Comparison of ENCODE assay signal across 8 cellular contexts in the genomic region with DNA sequence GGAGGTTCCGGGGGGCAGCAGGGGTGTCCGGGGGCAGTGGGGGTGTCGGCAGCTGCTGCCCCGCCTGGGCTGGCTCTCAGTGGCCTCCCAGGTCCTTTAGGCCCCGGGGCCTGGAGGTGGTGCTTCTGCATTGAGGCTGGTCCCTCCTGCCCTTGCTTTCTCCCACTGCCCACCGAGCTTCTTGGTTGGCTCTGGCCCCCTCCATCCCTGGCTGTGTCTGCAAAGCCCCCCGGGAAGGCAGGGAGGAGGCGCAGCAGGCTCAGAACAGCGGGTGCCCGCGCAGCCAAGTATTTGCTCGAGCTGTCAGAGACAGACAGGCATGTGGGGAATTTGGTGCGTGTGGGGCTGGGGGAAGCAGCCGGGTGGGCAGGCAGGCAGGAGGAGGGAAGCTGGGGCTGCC. TPM values are rescaled to one million over a fixed set of nuclear protein-coding genes. Genes with fewer than 3 reads are reported as not detected.
DNase-seq lines count a peak whose midpoint lies in the region; ATAC-seq and TF ChIP-seq lines count a peak whose summit lies in the region.

No MANE protein-coding gene starts in this region.

- peak overlapping the region in 4 of 5 donors; percentile 60 to 71 (median 62) for H3K9ac ChIP-seq in subcutaneous abdominal adipose tissue (ENCODE audit: low read length in 5 of 5)

- no peaks in the 10 kb centered on the region for H3K36me3 ChIP-seq in brain microvascular endothelial cell (replicated peaks)
- peaks cover 2% of the 10 kb centered on the region for H3K36me3 ChIP-seq in kidney epithelial cell (ENCODE audit: control insufficient read depth, insufficient read depth, low read length)
- H3K36me3 ChIP-seq in subcutaneous abdominal adipose tissue (ENCODE audit: control insufficient read depth in 5 of 5, insufficient read depth in 5 of 5, low read length in 5 of 5) = peaks cover 0 to 2% (median 0%) of the 10 kb centered on the region in 5 donors

- TF ChIP-seq CTCF in HL-60 (IDR thresholded peaks at IDR 0.05; ENCODE audit: insufficient read depth, low read length) (no peak), brain microvascular endothelial cell (IDR thresholded peaks at IDR 0.05; ENCODE audit: low read depth, low read length, missing control alignments) (no peak), kidney epithelial cell (IDR thresholded peaks at IDR 0.05; ENCODE audit: insufficient read depth, low read length, poor library complexity, severe bottlenecking) (no peak)

- no peaks in the 10 kb centered on the region for H3K9me3 Mint-ChIP-seq in activated T-cell treated with anti-CD3 and anti-CD28 coated beads, Interleukin-2, amount 50 U/mL, for 24 hours

- H3K9me3 ChIP-seq in subcutaneous abdominal adipose tissue (ENCODE audit: control insufficient read depth in 5 of 5, low read length in 5 of 5) = no peaks in the 10 kb centered on the region

- no peaks in the 10 kb centered on the region for H3K36me3 Mint-ChIP-seq in activated T-cell treated with anti-CD3 and anti-CD28 coated beads, Interleukin-2, amount 50 U/mL, for 24 hours (ENCODE audit: low read depth)

- H3K4me3 ChIP-seq in HL-60 (replicated peaks; ENCODE audit: insufficient read depth, low read length) (no peak overlapping the region), brain microvascular endothelial cell (ENCODE audit: low read depth, low read length) (peak overlapping the region; percentile 33), kidney epithelial cell (ENCODE audit: low read depth, low read length) (peak overlapping the region; percentile 9), subcutaneous abdominal adipose tissue (ENCODE audit: low read depth in 1 of 5, low read length in 5 of 5) (peak overlapping the region in 4 of 5 donors; percentile 26 to 55 (median 36))

- H3K27ac ChIP-seq in HL-60 (replicated peaks) (peak overlapping the region; percentile 92), brain microvascular endothelial cell (peak overlapping the region; percentile 67), subcutaneous abdominal adipose tissue (ENCODE audit: low read depth, low read length) (peak overlapping the region; percentile 97)

- H3K4me1 ChIP-seq in subcutaneous abdominal adipose tissue (ENCODE audit: control insufficient read depth in 5 of 5, insufficient read depth in 5 of 5, low read length in 5 of 5) = peaks cover 26 to 92% (median 90%) of the 10 kb centered on the region in 5 donors

- H3K27me3 Mint-ChIP-seq in activated T-cell treated with anti-CD3 and anti-CD28 coated beads, Interleukin-2, amount 50 U/mL, for 24 hours = peaks cover 13% of the 10 kb centered on the region

- no peak for DNase-seq in HL-60 (ENCODE audit: low read depth in 1 of 2, low spot score in 1 of 2)
- DNase-seq in brain microvascular endothelial cell = no peak
- DNase-seq in kidney epithelial cell (ENCODE audit: low read depth) = no peak
- no peak for DNase-seq in activated T-cell treated with anti-CD3 and anti-CD28 coated beads, Interleukin-2, amount 50 U/mL, for 24 hours
- DNase-seq in AG08396 (ENCODE audit: low spot score) = no peak
- DNase-seq in NK-92 (lab: John Stamatoyannopoulos, UW; ENCODE audit: unreplicated experiment) = no peak

- H3K27me3 ChIP-seq in HL-60 (ENCODE audit: insufficient read depth, poor library complexity, severe bottlenecking) (no peaks in the 10 kb centered on the region), brain microvascular endothelial cell (replicated peaks) (no peaks in the 10 kb centered on the region), kidney epithelial cell (ENCODE audit: control insufficient read depth, insufficient read depth, low read length) (no peaks in the 10 kb centered on the region), subcutaneous abdominal adipose tissue (ENCODE audit: control insufficient read depth in 5 of 5, insufficient read depth in 4 of 5, low read length in 5 of 5) (no peaks in the 10 kb centered on the region)

- peaks cover 14% of the 10 kb centered on the region for H3K4me1 Mint-ChIP-seq in activated T-cell treated with anti-CD3 and anti-CD28 coated beads, Interleukin-2, amount 50 U/mL, for 24 hours (ENCODE audit: low read depth)

- ATAC-seq in HG02973 (IDR thresholded peaks at IDR 0.05; ENCODE audit: unreplicated experiment) = no peak

- no peak overlapping the region for H3K27ac Mint-ChIP-seq in activated T-cell treated with anti-CD3 and anti-CD28 coated beads, Interleukin-2, amount 50 U/mL, for 24 hours

- in situ Hi-C loops in brain microvascular endothelial cell (cut with HindIII; ENCODE audit: low pct_ligation_motif_present, low sequenced_read_pairs) = no loop called here

- no peak overlapping the region for H3K4me3 Mint-ChIP-seq in activated T-cell treated with anti-CD3 and anti-CD28 coated beads, Interleukin-2, amount 50 U/mL, for 24 hours

RNA-seq across cellular contexts. Expression of gene CXXC5, which starts 11.5 kb away (rescaled TPM):
- 167 and 183 TPM in 2 replicates for total RNA-seq in kidney epithelial cell
